ENCODE assay signal across 17 cellular contexts in the genomic region with DNA sequence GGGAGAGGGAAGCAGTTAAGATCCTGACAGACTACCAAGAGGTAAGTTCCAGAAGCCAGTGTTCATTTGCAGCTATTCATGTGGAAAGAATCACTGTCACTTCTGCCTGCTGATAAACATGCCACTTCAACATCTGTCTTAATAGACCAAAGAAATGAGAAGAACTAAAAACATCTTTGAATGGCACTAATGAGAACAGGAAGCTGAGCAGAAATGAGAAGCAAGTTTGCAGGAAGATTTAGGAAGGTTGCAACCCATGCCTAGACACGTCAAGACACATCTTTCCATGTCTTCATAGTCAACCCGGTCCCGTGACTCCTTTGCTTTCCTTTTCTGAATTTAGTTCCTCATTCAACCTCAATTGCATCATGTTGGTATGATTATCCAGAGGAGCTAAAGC.
DNase-seq lines count a peak whose midpoint lies in the region; ATAC-seq, FAIRE-seq and TF ChIP-seq lines count a peak whose summit lies in the region.
"Had no signal": no experiment of that assay in that cellular context is flagged by ENCODE, and none has a peak within 500 bp of the region (broad histone marks: within the 10 kb centered on the region; RNA-seq: fewer than 3 reads in every experiment).

No MANE protein-coding gene starts in this region.

- no peak for TF ChIP-seq EP300 in transverse colon (IDR thresholded peaks at IDR 0.05; ENCODE audit: low read depth)

- H3K4me1 ChIP-seq in RWPE2 (ENCODE audit: insufficient read depth, poor library complexity, severe bottlenecking) (peaks cover 6% of the 10 kb centered on the region), transverse colon (no peaks in the 10 kb centered on the region)
- H3K4me1 ChIP-seq: body of pancreas had no signal

- intact Hi-C loops in left ventricle myocardium superior (cut with micrococcal nuclease), result no loop called here
- intact Hi-C loops in transverse colon (cut with DNase I; ENCODE audit: low total_unique reads), result no loop called here

- H3K27ac ChIP-seq in RWPE2 (ENCODE audit: poor library complexity, severe bottlenecking) (no peak overlapping the region), transverse colon (no peak overlapping the region)

- no peaks in the 10 kb centered on the region for H3K9me3 ChIP-seq in RWPE2 (ENCODE audit: severe bottlenecking)
- no peaks in the 10 kb centered on the region for H3K9me3 ChIP-seq in transverse colon
- H3K9me3 ChIP-seq: body of pancreas had no signal

- TF ChIP-seq POLR2A in transverse colon (IDR thresholded peaks at IDR 0.05), result no peak

- TF ChIP-seq CTCF in RWPE2 (IDR thresholded peaks at IDR 0.05; ENCODE audit: poor library complexity, severe bottlenecking) (no peak), transverse colon (IDR thresholded peaks at IDR 0.05) (no peak)

- H3K27me3 ChIP-seq in RWPE2 (ENCODE audit: insufficient read depth, poor library complexity, severe bottlenecking) (no peaks in the 10 kb centered on the region), transverse colon (no peaks in the 10 kb centered on the region)
- H3K27me3 ChIP-seq: body of pancreas had no signal

- H3K36me3 ChIP-seq in RWPE2 (ENCODE audit: low read depth), result no peaks in the 10 kb centered on the region
- no peaks in the 10 kb centered on the region for H3K36me3 ChIP-seq in transverse colon

- peak; percentile 28 for FAIRE-seq in GM19239 (lab: Jason Lieb, UNC)

- H3K4me3 ChIP-seq in RWPE2 (ENCODE audit: severe bottlenecking) (no peak overlapping the region), transverse colon (no peak overlapping the region)
- H3K4me3 ChIP-seq: body of pancreas had no signal

- DNase-seq in GM19239 (ENCODE audit: insufficient read length, low spot score) (no peak), RWPE2 (ENCODE audit: low spot score) (no peak), left ventricle myocardium superior (no peak), transverse colon (peak; percentile 12), DMS53 treated with DMSO at 0.1 percent for 48 hours (lab: John Stamatoyannopoulos, UW; ENCODE audit: unreplicated experiment) (no peak)
- DNase-seq in activated CD4-positive, alpha-beta T cell treated with anti-CD3 and anti-CD28 coated beads for 4 hours, result no peak
- DNase-seq: activated CD4-positive, alpha-beta T cell treated with anti-CD3 and anti-CD28 coated beads, Interleukin-2, amount 50 U/mL, for 4 hours; activated effector memory CD4-positive, alpha-beta T cell treated with Interleukin-2 at 50 U/mL for 16 hours; effector CD8-positive, alpha-beta T cell; foreskin melanocyte; NCI-H1436 treated with DMSO at 0.1 percent for 48 hours; NCI-H446; stimulated activated naive B cell treated with anti-CD40 and anti-IgM and Interleukin-4, amounts not matched to agents 10 μg/mL and 1 μg/mL and 100 μg/mL, for 72 hours; T1000 had no signal

- in situ Hi-C loops in transverse colon (cut with MboI; ENCODE audit: low pct_ligation_motif_present in 1 of 4, low pct_unique_long_range_greater_than_20kb in 1 of 4, low sequenced_read_pairs in 3 of 4), result no loop called here

- peak; percentile 41; the same call in 2 of the 3 replicates for ATAC-seq in RWPE2 (ENCODE audit: low read depth)
- peak; percentile 38 for ATAC-seq in left ventricle myocardium superior
- ATAC-seq in GM21528 (IDR thresholded peaks at IDR 0.05; ENCODE audit: low FRiP score, unreplicated experiment), result no peak
- ATAC-seq: body of pancreas; Panc1; stimulated activated naive B cell treated with anti-CD40 and anti-IgM and Interleukin-4, amounts not matched to agents 10 μg/mL and 1 μg/mL and 100 μg/mL, for 72 hours had no signal

- 65 to 71% methylated on average over 3 of the region's 3 CpGs for WGBS in transverse colon (ENCODE audit: low coverage in 1 of 2), 2 donors
